Comparison of ENCODE assay signal across 11 cellular contexts in the genomic region with DNA sequence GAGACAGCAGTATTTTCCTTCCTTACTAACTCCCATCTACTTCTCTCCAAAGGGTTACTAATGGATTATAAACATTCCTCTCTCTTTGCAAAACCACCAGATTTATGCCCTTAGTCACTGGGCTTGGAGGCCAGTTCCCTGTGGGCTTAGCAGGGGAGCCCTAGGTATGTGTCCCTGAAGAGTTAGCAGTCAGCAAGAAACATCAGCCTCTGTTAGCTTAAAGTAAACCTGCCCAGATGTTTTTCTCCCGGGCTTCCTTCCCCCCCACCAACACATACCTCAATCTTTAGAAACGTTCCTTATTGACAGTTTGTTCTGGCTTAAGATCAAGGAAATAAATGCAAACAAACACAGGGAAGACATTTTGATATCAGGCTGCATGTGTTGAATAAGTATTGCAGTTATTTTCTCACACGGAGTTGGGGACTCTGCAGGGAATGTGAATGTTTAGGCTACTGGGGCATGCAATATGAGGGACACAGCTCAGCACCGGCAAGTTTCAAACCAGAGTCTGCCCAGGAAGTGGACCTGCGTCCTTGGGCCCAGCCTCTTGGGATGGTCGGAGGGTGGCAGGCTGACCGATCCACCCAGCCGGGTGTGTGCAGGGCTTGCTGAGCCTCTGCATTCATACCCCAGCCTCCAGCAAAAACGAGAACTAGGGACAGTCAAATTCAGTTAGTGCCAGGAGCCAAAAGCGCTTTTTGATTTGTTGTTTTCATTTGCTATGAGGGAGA.
A peak's percentile ranks its signal among the peaks of the same experiment; 100 is the strongest.
DNase-seq lines count a peak whose midpoint lies in the region; ATAC-seq and TF ChIP-seq lines count a peak whose summit lies in the region.
"Had no signal": no experiment of that assay in that cellular context is flagged by ENCODE, and none has a peak within 500 bp of the region (broad histone marks: within the 10 kb centered on the region; RNA-seq: fewer than 3 reads in every experiment).

No MANE protein-coding gene starts in this region.

- TF ChIP-seq CTCF in cardiac muscle cell (IDR thresholded peaks at IDR 0.05; ENCODE audit: low read depth, low read length), result no peak
- TF ChIP-seq CTCF in mammary epithelial cell (conservative IDR thresholded peaks at IDR 0.05 in 1 of 2, IDR thresholded peaks at IDR 0.05 in 1 of 2; ENCODE audit: extremely low read depth in 1 of 2, insufficient read depth in 1 of 2, low read depth in 1 of 2, low read length in 2 of 2), result no peak
- TF ChIP-seq CTCF in left lung (IDR thresholded peaks at IDR 0.05), result no peak
- TF ChIP-seq CTCF in CD8-positive, alpha-beta T cell (IDR thresholded peaks at IDR 0.05), result no peak

- H3K4me1 ChIP-seq in cardiac muscle cell (ENCODE audit: low read depth) (peaks cover 43% of the 10 kb centered on the region), mammary epithelial cell (ENCODE audit: insufficient read depth, low read length) (no peaks in the 10 kb centered on the region), left lung (peaks cover 0 to 3% of the 10 kb centered on the region in 2 donors)
- no peaks in the 10 kb centered on the region for H3K4me1 ChIP-seq in CD8-positive, alpha-beta T cell (ENCODE audit: insufficient read depth, low read length)

- H3K79me2 ChIP-seq in mammary epithelial cell (ENCODE audit: insufficient read depth, low read length), result no peaks in the 10 kb centered on the region

- dilution Hi-C loops in mammary epithelial cell (cut with HindIII; ENCODE audit: low sequenced_read_pairs), result no loop called here

- BruUV-seq in mammary epithelial cell (replicated peaks; lab: Mats Ljungman, UMichigan), result no TSS peak

- no peaks in the 10 kb centered on the region for H3K36me3 ChIP-seq in cardiac muscle cell
- H3K36me3 ChIP-seq in mammary epithelial cell (ENCODE audit: insufficient read depth, low read length), result no peaks in the 10 kb centered on the region
- no peaks in the 10 kb centered on the region for H3K36me3 ChIP-seq in left lung
- no peaks in the 10 kb centered on the region for H3K36me3 ChIP-seq in CD8-positive, alpha-beta T cell (ENCODE audit: insufficient read depth, low read length)
- H3K36me3 ChIP-seq: upper lobe of left lung had no signal

- CTCF ChIA-PET in mammary epithelial cell (lab: Charles Lee; ENCODE audit: low non-redundant PET), result no interaction called here
- CTCF ChIA-PET in CD8-positive, alpha-beta T cell (lab: Charles Lee), result no interaction called here

- no peak overlapping the region for H3K4me2 ChIP-seq in mammary epithelial cell (ENCODE audit: insufficient read depth, low read depth, low read length)

- H3K27me3 ChIP-seq in cardiac muscle cell (no peaks in the 10 kb centered on the region), mammary epithelial cell (ENCODE audit: insufficient read depth, low read length) (peaks cover 7% of the 10 kb centered on the region), left lung (no peaks in the 10 kb centered on the region)
- H3K27me3 ChIP-seq in CD8-positive, alpha-beta T cell (ENCODE audit: insufficient read depth, low read length), result no peaks in the 10 kb centered on the region
- H3K27me3 ChIP-seq: upper lobe of left lung had no signal

- H3K9me3 ChIP-seq in cardiac muscle cell (ENCODE audit: low read depth) (no peaks in the 10 kb centered on the region), mammary epithelial cell (replicated peaks; ENCODE audit: insufficient read depth, low read length) (no peaks in the 10 kb centered on the region), left lung (no peaks in the 10 kb centered on the region)
- no peaks in the 10 kb centered on the region for H3K9me3 ChIP-seq in CD8-positive, alpha-beta T cell (ENCODE audit: low read length)
- H3K9me3 ChIP-seq: upper lobe of left lung had no signal

- peak overlapping the region; percentile 87 for H3K27ac ChIP-seq in cardiac muscle cell
- no peak overlapping the region for H3K27ac ChIP-seq in mammary epithelial cell (ENCODE audit: insufficient read depth, low read depth, low read length)
- H3K27ac ChIP-seq in left lung, result no peak overlapping the region
- no peak overlapping the region for H3K27ac ChIP-seq in CD8-positive, alpha-beta T cell (ENCODE audit: low read depth, low read length)
- H3K27ac ChIP-seq: upper lobe of left lung had no signal

- no peaks in the 10 kb centered on the region for H3K27me3 Mint-ChIP-seq in CD8-positive, alpha-beta T cell (ENCODE audit: low read depth)
- H3K27me3 Mint-ChIP-seq: activated naive CD4-positive, alpha-beta T cell treated with anti-CD3 and anti-CD28 coated beads, Interleukin-2, amount 50 U/mL, for 24 hours had no signal

- ATAC-seq in left ventricle myocardium superior (no peak), left lung (peak; percentile 25)
- ATAC-seq in CD8-positive, alpha-beta T cell, result no peak

- DNase-seq in cardiac muscle cell (ENCODE audit: low read depth in 1 of 2, low spot score in 1 of 2) (peak in 1 of 2 donors; percentile 60), left ventricle myocardium superior (no peak), mammary epithelial cell (peak; percentile 11), left lung (no peak), NCI-H2171 treated with DMSO at 0.1 percent for 48 hours (lab: John Stamatoyannopoulos, UW) (no peak), D341Med (ENCODE audit: low spot score) (no peak)
- no peak for DNase-seq in CD8-positive, alpha-beta T cell
- DNase-seq in stimulated activated naive CD4-positive, alpha-beta T cell (lab: John Stamatoyannopoulos, UW), result no peak
- DNase-seq: foreskin melanocyte, upper lobe of left lung had no signal

- H3K4me1 Mint-ChIP-seq in CD8-positive, alpha-beta T cell (ENCODE audit: low read depth), result no peaks in the 10 kb centered on the region
- H3K4me1 Mint-ChIP-seq: activated naive CD4-positive, alpha-beta T cell treated with anti-CD3 and anti-CD28 coated beads, Interleukin-2, amount 50 U/mL, for 24 hours had no signal

- H3K27ac Mint-ChIP-seq in CD8-positive, alpha-beta T cell, result no peak overlapping the region
- H3K27ac Mint-ChIP-seq: activated naive CD4-positive, alpha-beta T cell treated with anti-CD3 and anti-CD28 coated beads, Interleukin-2, amount 50 U/mL, for 24 hours had no signal

- H3K9me3 Mint-ChIP-seq in CD8-positive, alpha-beta T cell, result no peaks in the 10 kb centered on the region
- H3K9me3 Mint-ChIP-seq: activated naive CD4-positive, alpha-beta T cell treated with anti-CD3 and anti-CD28 coated beads, Interleukin-2, amount 50 U/mL, for 24 hours had no signal

- in situ Hi-C loops in mammary epithelial cell (cut with MboI; ENCODE audit: low sequenced_read_pairs in 2 of 2), result no loop called here

- no peak overlapping the region for H3K9ac ChIP-seq in mammary epithelial cell (ENCODE audit: insufficient read depth, low read length)

- no peak overlapping the region for H2AFZ ChIP-seq in mammary epithelial cell (ENCODE audit: low read depth, low read length)

- intact Hi-C loops in left ventricle myocardium superior (cut with micrococcal nuclease) (no loop called here), mammary epithelial cell (cut with micrococcal nuclease) (no loop called here), left lung (cut with DNase I) (no loop called here)
- intact Hi-C loops in CD8-positive, alpha-beta T cell (cut with DNase I, micrococcal nuclease), result no loop called here

- H3K4me3 ChIP-seq in cardiac muscle cell, result no peak overlapping the region
- H3K4me3 ChIP-seq in mammary epithelial cell (replicated peaks in 1 of 3; ENCODE audit: insufficient read depth in 1 of 3, low read depth in 2 of 3, low read length in 3 of 3), result no peak overlapping the region
- no peak overlapping the region for H3K4me3 ChIP-seq in left lung
- no peak overlapping the region for H3K4me3 ChIP-seq in CD8-positive, alpha-beta T cell (ENCODE audit: low read depth, low read length)
- H3K4me3 ChIP-seq: upper lobe of left lung had no signal

- 61% methylated on average over 10 of the region's 10 CpGs for WGBS in mammary epithelial cell (ENCODE audit: low coverage, missing lambda C conversion rate)

- H3K36me3 Mint-ChIP-seq in CD8-positive, alpha-beta T cell, result no peaks in the 10 kb centered on the region
- H3K36me3 Mint-ChIP-seq: activated naive CD4-positive, alpha-beta T cell treated with anti-CD3 and anti-CD28 coated beads, Interleukin-2, amount 50 U/mL, for 24 hours had no signal

- no peak overlapping the region for H3K4me3 Mint-ChIP-seq in CD8-positive, alpha-beta T cell
- H3K4me3 Mint-ChIP-seq: activated naive CD4-positive, alpha-beta T cell treated with anti-CD3 and anti-CD28 coated beads, Interleukin-2, amount 50 U/mL, for 24 hours had no signal

- POLR2A ChIA-PET in CD8-positive, alpha-beta T cell (lab: Charles Lee), result no interaction called here

- H4K20me1 ChIP-seq in mammary epithelial cell (ENCODE audit: insufficient read depth, low read length), result no peaks in the 10 kb centered on the region
